In the genomic region with DNA sequence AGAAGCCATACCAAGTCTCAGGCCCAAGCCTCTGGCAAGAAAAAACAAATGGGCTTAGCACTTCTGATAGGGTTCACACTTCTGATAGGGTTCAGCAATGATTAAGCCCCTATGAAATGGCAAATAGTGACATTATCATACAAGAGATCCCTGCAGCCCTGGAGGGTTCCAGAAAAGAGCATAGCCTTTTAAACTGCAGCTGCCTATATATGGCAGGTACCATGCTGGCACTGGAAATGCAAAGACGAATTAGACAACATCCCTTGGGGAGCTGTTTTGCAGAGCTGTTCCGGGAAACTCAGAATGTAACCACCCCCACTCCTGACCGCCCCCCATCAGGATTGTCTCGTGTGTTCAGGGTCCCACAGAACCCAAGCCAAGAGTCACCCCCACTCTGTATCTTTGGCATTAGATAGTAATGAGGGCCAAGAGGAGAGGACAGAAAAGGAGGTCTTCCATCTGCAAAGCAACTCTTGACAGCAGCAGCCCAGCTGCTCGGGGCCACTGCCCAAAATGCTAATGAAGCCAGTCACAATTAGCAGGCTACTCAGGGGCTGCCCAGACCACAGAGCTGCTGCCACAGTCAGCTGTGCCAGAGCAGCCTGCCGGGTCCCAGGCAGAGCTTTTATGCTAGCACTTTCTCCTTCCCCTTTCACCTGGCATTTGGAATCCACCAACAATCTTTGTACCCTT, we compare ENCODE assay signal across 10 cellular contexts. TPM values are rescaled to one million over a fixed set of nuclear protein-coding genes. Genes with fewer than 3 reads are reported as not detected.
DNase-seq lines count a peak whose midpoint lies in the region; ATAC-seq and TF ChIP-seq lines count a peak whose summit lies in the region.
"Had no signal": no experiment of that assay in that cellular context is flagged by ENCODE, and none has a peak within 500 bp of the region (broad histone marks: within the 10 kb centered on the region; RNA-seq: fewer than 3 reads in every experiment).

No MANE protein-coding gene starts in this region.

- H3K27me3 ChIP-seq in upper lobe of left lung, result no peaks in the 10 kb centered on the region

- H3K9me3 ChIP-seq in upper lobe of left lung, result no peaks in the 10 kb centered on the region

- 76 to 82% methylated on average over 3 to 6 of the region's 6 CpGs for WGBS in upper lobe of left lung, 2 donors

- no peaks in the 10 kb centered on the region for H3K27me3 Mint-ChIP-seq in activated naive CD4-positive, alpha-beta T cell treated with anti-CD3 and anti-CD28 coated beads, Interleukin-2, amount 50 U/mL, for 24 hours
- H3K27me3 Mint-ChIP-seq in activated naive CD8-positive, alpha-beta T cell treated with anti-CD3 and anti-CD28 coated beads, Interleukin-2, amount 50 U/mL, for 24 hours, result no peaks in the 10 kb centered on the region
- H3K27me3 Mint-ChIP-seq in naive B cell, result no peaks in the 10 kb centered on the region
- no peaks in the 10 kb centered on the region for H3K27me3 Mint-ChIP-seq in type B pancreatic cell

- H3K9me3 Mint-ChIP-seq in activated naive CD4-positive, alpha-beta T cell treated with anti-CD3 and anti-CD28 coated beads, Interleukin-2, amount 50 U/mL, for 24 hours, result no peaks in the 10 kb centered on the region
- H3K9me3 Mint-ChIP-seq in activated naive CD8-positive, alpha-beta T cell treated with anti-CD3 and anti-CD28 coated beads, Interleukin-2, amount 50 U/mL, for 24 hours, result no peaks in the 10 kb centered on the region
- H3K9me3 Mint-ChIP-seq in naive B cell (no peaks in the 10 kb centered on the region), type B pancreatic cell (no peaks in the 10 kb centered on the region)

- no peak for TF ChIP-seq EP300 in upper lobe of left lung (IDR thresholded peaks at IDR 0.05)

- DNase-seq in activated naive CD4-positive, alpha-beta T cell treated with Interleukin-2 at 50 U/mL for 16 hours, result no peak
- DNase-seq in activated naive CD8-positive, alpha-beta T cell treated with anti-CD3 and anti-CD28 coated beads, Interleukin-2, amount 50 U/mL, for 24 hours, result no peak
- no peak for DNase-seq in naive B cell
- DNase-seq in upper lobe of left lung, result no peak
- DNase-seq in type B pancreatic cell (ENCODE audit: extremely low spot score, unreplicated experiment), result no peak
- no peak for DNase-seq in CD1c-positive myeloid dendritic cell (ENCODE audit: extremely low spot score)
- DNase-seq: NCI-H1105, PC-9 had no signal

- H3K4me3 ChIP-seq in upper lobe of left lung, result no peak overlapping the region
- H3K4me3 ChIP-seq: PC-9 had no signal

- peak; percentile 11 for ATAC-seq in activated naive CD8-positive, alpha-beta T cell treated with anti-CD3 and anti-CD28 coated beads, Interleukin-2, amount 50 U/mL, for 24 hours
- ATAC-seq in naive B cell (ENCODE audit: low read depth in 2 of 2) (peak; percentile 42 to 50), upper lobe of left lung (ENCODE audit: low FRiP score in 2 of 2) (no peak), GM18502 (IDR thresholded peaks at IDR 0.05; ENCODE audit: poor library complexity, unreplicated experiment) (no peak)

- H3K4me1 ChIP-seq in upper lobe of left lung, result peaks cover 46 to 55% (median 53%) of the 10 kb centered on the region in 4 donors

- no peak for TF ChIP-seq POLR2A in upper lobe of left lung (IDR thresholded peaks at IDR 0.05)

- H3K36me3 ChIP-seq in upper lobe of left lung, result no peaks in the 10 kb centered on the region

- H3K4me1 Mint-ChIP-seq in activated naive CD4-positive, alpha-beta T cell treated with anti-CD3 and anti-CD28 coated beads, Interleukin-2, amount 50 U/mL, for 24 hours, result peaks cover 100% of the 10 kb centered on the region
- peaks cover 99% of the 10 kb centered on the region for H3K4me1 Mint-ChIP-seq in activated naive CD8-positive, alpha-beta T cell treated with anti-CD3 and anti-CD28 coated beads, Interleukin-2, amount 50 U/mL, for 24 hours
- peaks cover 86 to 99% (median 95%) of the 10 kb centered on the region in 3 donors for H3K4me1 Mint-ChIP-seq in naive B cell
- H3K4me1 Mint-ChIP-seq in type B pancreatic cell (ENCODE audit: unreplicated experiment), result peaks cover 24% of the 10 kb centered on the region

- no peak for TF ChIP-seq CTCF in upper lobe of left lung (IDR thresholded peaks at IDR 0.05)
- TF ChIP-seq CTCF in type B pancreatic cell (conservative IDR thresholded peaks at IDR 0.05), result no peak

- H3K4me3 Mint-ChIP-seq in activated naive CD4-positive, alpha-beta T cell treated with anti-CD3 and anti-CD28 coated beads, Interleukin-2, amount 50 U/mL, for 24 hours, result peak overlapping the region; percentile 47
- H3K4me3 Mint-ChIP-seq in activated naive CD8-positive, alpha-beta T cell treated with anti-CD3 and anti-CD28 coated beads, Interleukin-2, amount 50 U/mL, for 24 hours, result peak overlapping the region; percentile 40
- H3K4me3 Mint-ChIP-seq in naive B cell (peak overlapping the region in 3 of 8 donors; percentile 20 to 73 (median 40)), type B pancreatic cell (no peak overlapping the region)

- peak overlapping the region in 3 of 4 donors; percentile 16 to 56 (median 45) for H3K27ac ChIP-seq in upper lobe of left lung
- H3K27ac ChIP-seq: PC-9 had no signal

- peaks cover 17% of the 10 kb centered on the region for H3K36me3 Mint-ChIP-seq in activated naive CD4-positive, alpha-beta T cell treated with anti-CD3 and anti-CD28 coated beads, Interleukin-2, amount 50 U/mL, for 24 hours
- peaks cover 34% of the 10 kb centered on the region for H3K36me3 Mint-ChIP-seq in activated naive CD8-positive, alpha-beta T cell treated with anti-CD3 and anti-CD28 coated beads, Interleukin-2, amount 50 U/mL, for 24 hours (ENCODE audit: low read depth)
- peaks cover 17 to 21% of the 10 kb centered on the region in 2 donors for H3K36me3 Mint-ChIP-seq in naive B cell
- H3K36me3 Mint-ChIP-seq in type B pancreatic cell, result peaks cover 24% of the 10 kb centered on the region

- H3K27ac Mint-ChIP-seq in activated naive CD4-positive, alpha-beta T cell treated with anti-CD3 and anti-CD28 coated beads, Interleukin-2, amount 50 U/mL, for 24 hours, result peak overlapping the region; percentile 99
- H3K27ac Mint-ChIP-seq in activated naive CD8-positive, alpha-beta T cell treated with anti-CD3 and anti-CD28 coated beads, Interleukin-2, amount 50 U/mL, for 24 hours, result peak overlapping the region; percentile 99
- H3K27ac Mint-ChIP-seq in naive B cell (peak overlapping the region in 5 of 6 donors; percentile 64 to 100 (median 76)), type B pancreatic cell (no peak overlapping the region)

RNA-seq across cellular contexts. Expression of gene ITPKB, which starts 50.9 kb away (rescaled TPM):
- polyA plus RNA-seq in naive B cell (ENCODE audit: low read depth in 6 of 6), result 10 to 100 TPM; 24.5 to 48.9 (median 34.1) TPM
- 10 to 100 TPM; 19.8 to 62.9 (median 45.8) TPM for total RNA-seq in upper lobe of left lung
- 24.5 and 31.4 TPM in 2 replicates for total RNA-seq in type B pancreatic cell (ENCODE audit: low replicate concordance)

Comparison
In these comparisons a context has a peak if more than half of its experiments do, and no peak if none do; other contexts are left out.
1. ATAC-seq: peak in activated naive CD8-positive, alpha-beta T cell treated with anti-CD3 and anti-CD28 coated beads, Interleukin-2, amount 50 U/mL, for 24 hours (single experiment) and naive B cell (2 of 2); none in upper lobe of left lung (0 of 2) and GM18502 (single experiment).